Comparison of ENCODE assay signal across 19 cellular contexts in genomic region chr2:173821451-173821850, GRCh38.
DNase-seq lines count a peak whose midpoint lies in the region; ATAC-seq, FAIRE-seq and TF ChIP-seq lines count a peak whose summit lies in the region.
"Had no signal": no experiment of that assay in that cellular context is flagged by ENCODE, and none has a peak within 500 bp of the region (broad histone marks: within the 10 kb centered on the region; RNA-seq: fewer than 3 reads in every experiment).

No MANE protein-coding gene starts in this region.

- H3K4me3 ChIP-seq in thyroid gland (replicated peaks in 1 of 3): no peak overlapping the region
- H3K4me3 ChIP-seq in coronary artery: no peak overlapping the region
- H3K4me3 ChIP-seq: A549; BLaER1 treated with 17β-estradiol and CSF1 and Interleukin-3, amounts not matched to agents 10 nM and 100 nM had no signal

- no peaks in the 10 kb centered on the region for H3K36me3 ChIP-seq in thyroid gland
- H3K36me3 ChIP-seq: BLaER1 treated with 17β-estradiol and CSF1 and Interleukin-3, amounts not matched to agents 10 nM and 100 nM had no signal

- H3K27ac ChIP-seq in thyroid gland (peak overlapping the region in 1 of 3 donors; percentile 21), coronary artery (no peak overlapping the region)
- H3K27ac ChIP-seq: 22Rv1; A549; BLaER1 treated with 17β-estradiol and CSF1 and Interleukin-3, amounts not matched to agents 10 nM and 100 nM; C4-2B had no signal

- peak; percentile 49 for DNase-seq in DMS79 treated with DMSO at 0.1 percent for 48 hours (lab: John Stamatoyannopoulos, UW)
- DNase-seq in DMS79 (lab: John Stamatoyannopoulos, UW): no peak
- DNase-seq in HTR-8/SVneo (ENCODE audit: insufficient read length, low spot score): no peak
- DNase-seq in thyroid gland: peak; percentile 70 to 74
- no peak for DNase-seq in coronary artery (ENCODE audit: low spot score)
- DNase-seq: AML-193; Caco-2; Calu3; CD4-positive, alpha-beta T cell; CD8-positive, alpha-beta T cell; GF-D8 had no signal

- no peaks in the 10 kb centered on the region for H3K27me3 ChIP-seq in thyroid gland
- H3K27me3 ChIP-seq: BLaER1 treated with 17β-estradiol and CSF1 and Interleukin-3, amounts not matched to agents 10 nM and 100 nM had no signal

- 44 to 58% methylated on average over 9 of the region's 9 CpGs for WGBS in thyroid gland, 2 donors

- no peaks in the 10 kb centered on the region for H3K9me3 ChIP-seq in thyroid gland
- H3K9me3 ChIP-seq: A549; BLaER1 treated with 17β-estradiol and CSF1 and Interleukin-3, amounts not matched to agents 10 nM and 100 nM had no signal

- TF ChIP-seq CTCF in thyroid gland (IDR thresholded peaks at IDR 0.05) (no peak), coronary artery (IDR thresholded peaks at IDR 0.05) (no peak)

- intact Hi-C loops in thyroid gland (cut with DNase I): no loop called here

- H3K4me1 ChIP-seq in thyroid gland: peaks cover 23 to 34% of the 10 kb centered on the region in 2 donors
- H3K4me1 ChIP-seq: A549, Caco-2 had no signal

- no peak for ATAC-seq in GM19035 (IDR thresholded peaks at IDR 0.05; ENCODE audit: unreplicated experiment)
- ATAC-seq: A549; CD8-positive, alpha-beta T cell had no signal

- FAIRE-seq in HTR-8/SVneo (lab: Jason Lieb, UNC): peak; percentile 13
- FAIRE-seq: A549, D721Med, G401.6, GM12891 had no signal

- no peak for TF ChIP-seq POLR2A in thyroid gland (IDR thresholded peaks at IDR 0.05)

Comparison
In these comparisons a context has a peak if more than half of its experiments do, and no peak if none do; other contexts are left out.
1. DNase-seq: peak in DMS79 treated with DMSO at 0.1 percent for 48 hours (single experiment) and thyroid gland (2 of 2); none in DMS79 (single experiment), HTR-8/SVneo (single experiment) and coronary artery (single experiment).